1 cellular context compared by ENCODE assay signal in the genomic region with DNA sequence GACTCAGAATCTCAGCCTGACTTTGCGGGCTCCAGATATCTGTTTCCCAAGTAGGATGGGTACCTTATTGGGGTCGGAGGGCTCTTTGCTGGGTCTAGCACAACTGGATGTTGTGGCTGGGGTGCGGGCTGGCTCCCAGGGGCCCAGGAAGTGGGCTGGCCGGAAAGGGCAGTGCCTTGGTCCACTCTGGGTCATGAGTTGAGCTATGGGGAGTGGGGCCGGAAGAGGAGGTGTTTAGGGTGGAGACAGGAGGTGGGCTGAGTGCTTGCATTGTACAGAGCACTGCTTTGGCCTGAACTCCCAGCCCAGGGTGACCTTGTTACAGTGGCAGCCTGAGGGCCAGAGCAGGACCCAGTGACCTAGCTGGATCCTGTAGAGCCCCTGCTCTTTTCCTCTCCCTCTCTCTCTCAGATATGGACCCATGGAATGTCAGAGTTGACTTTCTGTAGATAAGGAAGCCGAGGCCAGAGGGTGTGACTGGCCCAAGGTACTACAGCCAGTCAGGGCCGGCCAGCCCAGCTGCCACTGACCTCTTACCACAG.
A peak's percentile ranks its signal among the peaks of the same experiment; 100 is the strongest.
TF ChIP-seq lines count a peak whose summit lies in the region.

No MANE protein-coding gene starts in this region.

TF ChIP-seq in K562, 482 proteins besides CTCF, POLR2A, EP300 and RAD21 (continues in another document):
- no peak for TF ChIP-seq CHD2 (IDR thresholded peaks at IDR 0.05; ENCODE audit: low read depth, low read length)
- no peak for TF ChIP-seq NR2F6 (CRISPR knock-in tag; IDR thresholded peaks at IDR 0.05)
- TF ChIP-seq, protein P1, sequence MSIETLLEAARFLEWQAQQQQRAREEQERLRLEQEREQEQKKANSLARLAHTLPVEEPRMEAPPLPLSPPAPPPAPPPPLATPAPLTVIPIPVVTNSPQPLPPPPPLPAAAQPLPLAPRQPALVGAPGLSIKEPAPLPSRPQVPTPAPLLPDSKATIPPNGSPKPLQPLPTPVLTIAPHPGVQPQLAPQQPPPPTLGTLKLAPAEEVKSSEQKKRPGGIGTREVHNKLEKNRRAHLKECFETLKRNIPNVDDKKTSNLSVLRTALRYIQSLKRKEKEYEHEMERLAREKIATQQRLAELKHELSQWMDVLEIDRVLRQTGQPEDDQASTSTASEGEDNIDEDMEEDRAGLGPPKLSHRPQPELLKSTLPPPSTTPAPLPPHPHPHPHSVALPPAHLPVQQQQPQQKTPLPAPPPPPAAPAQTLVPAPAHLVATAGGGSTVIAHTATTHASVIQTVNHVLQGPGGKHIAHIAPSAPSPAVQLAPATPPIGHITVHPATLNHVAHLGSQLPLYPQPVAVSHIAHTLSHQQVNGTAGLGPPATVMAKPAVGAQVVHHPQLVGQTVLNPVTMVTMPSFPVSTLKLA (conservative IDR thresholded peaks at IDR 0.05), result no peak
- no peak for TF ChIP-seq MYC (IDR thresholded peaks at IDR 0.05; ENCODE audit: low read depth, low read length)
- TF ChIP-seq MYC (CRISPR knock-in tag; IDR thresholded peaks at IDR 0.05; ENCODE audit: borderline replicate concordance, low read depth), result no peak
- no peak for TF ChIP-seq KAT2B (IDR thresholded peaks at IDR 0.05; ENCODE audit: low read depth, low read length)
- no peak for TF ChIP-seq HDAC6 (IDR thresholded peaks at IDR 0.05; ENCODE audit: low read depth, low read length)
- TF ChIP-seq ZNF785 (CRISPR knock-in tag; IDR thresholded peaks at IDR 0.05), result no peak
- TF ChIP-seq CCNT2 (IDR thresholded peaks at IDR 0.05; ENCODE audit: borderline replicate concordance, extremely low read depth, insufficient read length, low read depth, low read length), result peak; percentile 1
- no peak for TF ChIP-seq BMI1 (IDR thresholded peaks at IDR 0.05; ENCODE audit: low read length)
- no peak for TF ChIP-seq CHD1 (IDR thresholded peaks at IDR 0.05; ENCODE audit: low read length)
- TF ChIP-seq, protein P2, sequence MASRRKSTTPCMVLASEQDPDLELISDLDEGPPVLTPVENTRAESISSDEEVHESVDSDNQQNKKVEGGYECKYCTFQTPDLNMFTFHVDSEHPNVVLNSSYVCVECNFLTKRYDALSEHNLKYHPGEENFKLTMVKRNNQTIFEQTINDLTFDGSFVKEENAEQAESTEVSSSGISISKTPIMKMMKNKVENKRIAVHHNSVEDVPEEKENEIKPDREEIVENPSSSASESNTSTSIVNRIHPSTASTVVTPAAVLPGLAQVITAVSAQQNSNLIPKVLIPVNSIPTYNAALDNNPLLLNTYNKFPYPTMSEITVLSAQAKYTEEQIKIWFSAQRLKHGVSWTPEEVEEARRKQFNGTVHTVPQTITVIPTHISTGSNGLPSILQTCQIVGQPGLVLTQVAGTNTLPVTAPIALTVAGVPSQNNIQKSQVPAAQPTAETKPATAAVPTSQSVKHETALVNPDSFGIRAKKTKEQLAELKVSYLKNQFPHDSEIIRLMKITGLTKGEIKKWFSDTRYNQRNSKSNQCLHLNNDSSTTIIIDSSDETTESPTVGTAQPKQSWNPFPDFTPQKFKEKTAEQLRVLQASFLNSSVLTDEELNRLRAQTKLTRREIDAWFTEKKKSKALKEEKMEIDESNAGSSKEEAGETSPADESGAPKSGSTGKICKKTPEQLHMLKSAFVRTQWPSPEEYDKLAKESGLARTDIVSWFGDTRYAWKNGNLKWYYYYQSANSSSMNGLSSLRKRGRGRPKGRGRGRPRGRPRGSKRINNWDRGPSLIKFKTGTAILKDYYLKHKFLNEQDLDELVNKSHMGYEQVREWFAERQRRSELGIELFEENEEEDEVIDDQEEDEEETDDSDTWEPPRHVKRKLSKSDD (conservative IDR thresholded peaks at IDR 0.05; ENCODE audit: low read length), result no peak
- TF ChIP-seq, protein P3, sequence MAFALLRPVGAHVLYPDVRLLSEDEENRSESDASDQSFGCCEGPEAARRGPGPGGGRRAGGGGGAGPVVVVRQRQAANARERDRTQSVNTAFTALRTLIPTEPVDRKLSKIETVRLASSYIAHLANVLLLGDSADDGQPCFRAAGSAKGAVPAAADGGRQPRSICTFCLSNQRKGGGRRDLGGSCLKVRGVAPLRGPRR (CRISPR knock-in tag; IDR thresholded peaks at IDR 0.05), result no peak
- TF ChIP-seq ZNF140 (CRISPR knock-in tag; IDR thresholded peaks at IDR 0.05), result no peak
- TF ChIP-seq ZNF79 (CRISPR knock-in tag; IDR thresholded peaks at IDR 0.05; ENCODE audit: low read depth), result no peak
- TF ChIP-seq, protein P4, sequence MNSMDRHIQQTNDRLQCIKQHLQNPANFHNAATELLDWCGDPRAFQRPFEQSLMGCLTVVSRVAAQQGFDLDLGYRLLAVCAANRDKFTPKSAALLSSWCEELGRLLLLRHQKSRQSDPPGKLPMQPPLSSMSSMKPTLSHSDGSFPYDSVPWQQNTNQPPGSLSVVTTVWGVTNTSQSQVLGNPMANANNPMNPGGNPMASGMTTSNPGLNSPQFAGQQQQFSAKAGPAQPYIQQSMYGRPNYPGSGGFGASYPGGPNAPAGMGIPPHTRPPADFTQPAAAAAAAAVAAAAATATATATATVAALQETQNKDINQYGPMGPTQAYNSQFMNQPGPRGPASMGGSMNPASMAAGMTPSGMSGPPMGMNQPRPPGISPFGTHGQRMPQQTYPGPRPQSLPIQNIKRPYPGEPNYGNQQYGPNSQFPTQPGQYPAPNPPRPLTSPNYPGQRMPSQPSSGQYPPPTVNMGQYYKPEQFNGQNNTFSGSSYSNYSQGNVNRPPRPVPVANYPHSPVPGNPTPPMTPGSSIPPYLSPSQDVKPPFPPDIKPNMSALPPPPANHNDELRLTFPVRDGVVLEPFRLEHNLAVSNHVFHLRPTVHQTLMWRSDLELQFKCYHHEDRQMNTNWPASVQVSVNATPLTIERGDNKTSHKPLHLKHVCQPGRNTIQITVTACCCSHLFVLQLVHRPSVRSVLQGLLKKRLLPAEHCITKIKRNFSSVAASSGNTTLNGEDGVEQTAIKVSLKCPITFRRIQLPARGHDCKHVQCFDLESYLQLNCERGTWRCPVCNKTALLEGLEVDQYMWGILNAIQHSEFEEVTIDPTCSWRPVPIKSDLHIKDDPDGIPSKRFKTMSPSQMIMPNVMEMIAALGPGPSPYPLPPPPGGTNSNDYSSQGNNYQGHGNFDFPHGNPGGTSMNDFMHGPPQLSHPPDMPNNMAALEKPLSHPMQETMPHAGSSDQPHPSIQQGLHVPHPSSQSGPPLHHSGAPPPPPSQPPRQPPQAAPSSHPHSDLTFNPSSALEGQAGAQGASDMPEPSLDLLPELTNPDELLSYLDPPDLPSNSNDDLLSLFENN (IDR thresholded peaks at IDR 0.05; ENCODE audit: low read depth in 2 of 2, low read length in 2 of 2), result no peak
- no peak for TF ChIP-seq SRSF3 (IDR thresholded peaks at IDR 0.05; ENCODE audit: insufficient read depth, low read length)
- no peak for TF ChIP-seq CBFA2T2 (conservative IDR thresholded peaks at IDR 0.05)
- no peak for TF ChIP-seq TBL1XR1 (IDR thresholded peaks at IDR 0.05; ENCODE audit: low read length in 2 of 2)
- peak; percentile 65; the same call in 1 of the 2 replicates for TF ChIP-seq ETV1 (tag; conservative IDR thresholded peaks at IDR 0.05; ENCODE audit: low read depth)
- TF ChIP-seq, protein P5, sequence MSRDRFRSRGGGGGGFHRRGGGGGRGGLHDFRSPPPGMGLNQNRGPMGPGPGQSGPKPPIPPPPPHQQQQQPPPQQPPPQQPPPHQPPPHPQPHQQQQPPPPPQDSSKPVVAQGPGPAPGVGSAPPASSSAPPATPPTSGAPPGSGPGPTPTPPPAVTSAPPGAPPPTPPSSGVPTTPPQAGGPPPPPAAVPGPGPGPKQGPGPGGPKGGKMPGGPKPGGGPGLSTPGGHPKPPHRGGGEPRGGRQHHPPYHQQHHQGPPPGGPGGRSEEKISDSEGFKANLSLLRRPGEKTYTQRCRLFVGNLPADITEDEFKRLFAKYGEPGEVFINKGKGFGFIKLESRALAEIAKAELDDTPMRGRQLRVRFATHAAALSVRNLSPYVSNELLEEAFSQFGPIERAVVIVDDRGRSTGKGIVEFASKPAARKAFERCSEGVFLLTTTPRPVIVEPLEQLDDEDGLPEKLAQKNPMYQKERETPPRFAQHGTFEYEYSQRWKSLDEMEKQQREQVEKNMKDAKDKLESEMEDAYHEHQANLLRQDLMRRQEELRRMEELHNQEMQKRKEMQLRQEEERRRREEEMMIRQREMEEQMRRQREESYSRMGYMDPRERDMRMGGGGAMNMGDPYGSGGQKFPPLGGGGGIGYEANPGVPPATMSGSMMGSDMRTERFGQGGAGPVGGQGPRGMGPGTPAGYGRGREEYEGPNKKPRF (IDR thresholded peaks at IDR 0.05; ENCODE audit: low read depth, low read length), result no peak
- no peak for TF ChIP-seq ETS2 (tag; IDR thresholded peaks at IDR 0.05; ENCODE audit: borderline replicate concordance, poor library complexity, severe bottlenecking)
- TF ChIP-seq RBBP5 (IDR thresholded peaks at IDR 0.05; ENCODE audit: borderline replicate concordance, insufficient read depth, low read length, poor library complexity, severe bottlenecking), result no peak
- TF ChIP-seq NR2C1 (IDR thresholded peaks at IDR 0.05), result peak; percentile 55; the same call in 1 of the 2 replicates
- TF ChIP-seq NR2C1 (tag; IDR thresholded peaks at IDR 0.05), result peak; percentile 66
- no peak for TF ChIP-seq SP2 (IDR thresholded peaks at IDR 0.05; ENCODE audit: extremely low read depth, low read depth, low read length, poor library complexity, severe bottlenecking)
- no peak for TF ChIP-seq ATF1 (CRISPR knock-in tag; IDR thresholded peaks at IDR 0.05)
- TF ChIP-seq ATF1 (tag; IDR thresholded peaks at IDR 0.05), result peak; percentile 41; the same call in 1 of the 2 replicates
- TF ChIP-seq ZNF717 (CRISPR knock-in tag; IDR thresholded peaks at IDR 0.05), result no peak
- no peak for TF ChIP-seq SMARCC2 (IDR thresholded peaks at IDR 0.05; ENCODE audit: low read depth)
- TF ChIP-seq PRPF4 (IDR thresholded peaks at IDR 0.05; ENCODE audit: insufficient read depth, low read depth, low read length, poor library complexity, severe bottlenecking), result no peak
- TF ChIP-seq, protein P6, sequence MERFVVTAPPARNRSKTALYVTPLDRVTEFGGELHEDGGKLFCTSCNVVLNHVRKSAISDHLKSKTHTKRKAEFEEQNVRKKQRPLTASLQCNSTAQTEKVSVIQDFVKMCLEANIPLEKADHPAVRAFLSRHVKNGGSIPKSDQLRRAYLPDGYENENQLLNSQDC (CRISPR knock-in tag; IDR thresholded peaks at IDR 0.05), result no peak
- TF ChIP-seq HMGN3 (IDR thresholded peaks at IDR 0.05; ENCODE audit: borderline replicate concordance, extremely low read depth, insufficient read length, low read depth, low read length), result no peak
- no peak for TF ChIP-seq ZFX (CRISPR knock-in tag; IDR thresholded peaks at IDR 0.05)
- no peak for TF ChIP-seq MAFK (IDR thresholded peaks at IDR 0.05; ENCODE audit: low read length)
- TF ChIP-seq JUND (IDR thresholded peaks at IDR 0.05; ENCODE audit: borderline replicate concordance, low read depth, low read length), result no peak; the same call in 1 of the 2 replicates
- TF ChIP-seq JUND (tag; IDR thresholded peaks at IDR 0.05; ENCODE audit: borderline replicate concordance, low read depth, low read length), result no peak
- no peak for TF ChIP-seq ZNF707 (CRISPR knock-in tag; conservative IDR thresholded peaks at IDR 0.05)
- no peak for TF ChIP-seq STAT5B (CRISPR knock-in tag; IDR thresholded peaks at IDR 0.05)
- no peak for TF ChIP-seq ZNF586 (CRISPR knock-in tag; conservative IDR thresholded peaks at IDR 0.05)
- no peak for TF ChIP-seq FUS (optimal IDR thresholded peaks at IDR 0.05; ENCODE audit: low read depth, low read length)
- no peak for TF ChIP-seq BRCA1 (IDR thresholded peaks at IDR 0.05)
- no peak for TF ChIP-seq BRCA1 (CRISPR knock-in tag; IDR thresholded peaks at IDR 0.05)
- TF ChIP-seq, protein P7, sequence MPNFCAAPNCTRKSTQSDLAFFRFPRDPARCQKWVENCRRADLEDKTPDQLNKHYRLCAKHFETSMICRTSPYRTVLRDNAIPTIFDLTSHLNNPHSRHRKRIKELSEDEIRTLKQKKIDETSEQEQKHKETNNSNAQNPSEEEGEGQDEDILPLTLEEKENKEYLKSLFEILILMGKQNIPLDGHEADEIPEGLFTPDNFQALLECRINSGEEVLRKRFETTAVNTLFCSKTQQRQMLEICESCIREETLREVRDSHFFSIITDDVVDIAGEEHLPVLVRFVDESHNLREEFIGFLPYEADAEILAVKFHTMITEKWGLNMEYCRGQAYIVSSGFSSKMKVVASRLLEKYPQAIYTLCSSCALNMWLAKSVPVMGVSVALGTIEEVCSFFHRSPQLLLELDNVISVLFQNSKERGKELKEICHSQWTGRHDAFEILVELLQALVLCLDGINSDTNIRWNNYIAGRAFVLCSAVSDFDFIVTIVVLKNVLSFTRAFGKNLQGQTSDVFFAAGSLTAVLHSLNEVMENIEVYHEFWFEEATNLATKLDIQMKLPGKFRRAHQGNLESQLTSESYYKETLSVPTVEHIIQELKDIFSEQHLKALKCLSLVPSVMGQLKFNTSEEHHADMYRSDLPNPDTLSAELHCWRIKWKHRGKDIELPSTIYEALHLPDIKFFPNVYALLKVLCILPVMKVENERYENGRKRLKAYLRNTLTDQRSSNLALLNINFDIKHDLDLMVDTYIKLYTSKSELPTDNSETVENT (CRISPR knock-in tag; IDR thresholded peaks at IDR 0.05), result no peak
- no peak for TF ChIP-seq SRSF7 (optimal IDR thresholded peaks at IDR 0.05; ENCODE audit: low read depth, low read length)
- TF ChIP-seq, protein P8, sequence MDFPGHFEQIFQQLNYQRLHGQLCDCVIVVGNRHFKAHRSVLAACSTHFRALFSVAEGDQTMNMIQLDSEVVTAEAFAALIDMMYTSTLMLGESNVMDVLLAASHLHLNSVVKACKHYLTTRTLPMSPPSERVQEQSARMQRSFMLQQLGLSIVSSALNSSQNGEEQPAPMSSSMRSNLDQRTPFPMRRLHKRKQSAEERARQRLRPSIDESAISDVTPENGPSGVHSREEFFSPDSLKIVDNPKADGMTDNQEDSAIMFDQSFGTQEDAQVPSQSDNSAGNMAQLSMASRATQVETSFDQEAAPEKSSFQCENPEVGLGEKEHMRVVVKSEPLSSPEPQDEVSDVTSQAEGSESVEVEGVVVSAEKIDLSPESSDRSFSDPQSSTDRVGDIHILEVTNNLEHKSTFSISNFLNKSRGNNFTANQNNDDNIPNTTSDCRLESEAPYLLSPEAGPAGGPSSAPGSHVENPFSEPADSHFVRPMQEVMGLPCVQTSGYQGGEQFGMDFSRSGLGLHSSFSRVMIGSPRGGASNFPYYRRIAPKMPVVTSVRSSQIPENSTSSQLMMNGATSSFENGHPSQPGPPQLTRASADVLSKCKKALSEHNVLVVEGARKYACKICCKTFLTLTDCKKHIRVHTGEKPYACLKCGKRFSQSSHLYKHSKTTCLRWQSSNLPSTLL (IDR thresholded peaks at IDR 0.05), result no peak
- TF ChIP-seq ZNF75A (CRISPR knock-in tag; IDR thresholded peaks at IDR 0.05), result no peak
- no peak for TF ChIP-seq ZNF354B (CRISPR knock-in tag; IDR thresholded peaks at IDR 0.05)
- no peak for TF ChIP-seq ZNF444 (CRISPR knock-in tag; IDR thresholded peaks at IDR 0.05)
- no peak for TF ChIP-seq EHMT2 (IDR thresholded peaks at IDR 0.05)
- TF ChIP-seq JUN (IDR thresholded peaks at IDR 0.05; ENCODE audit: borderline replicate concordance, low read depth, low read length), result no peak
- TF ChIP-seq JUN (CRISPR knock-in tag; IDR thresholded peaks at IDR 0.05; ENCODE audit: borderline replicate concordance), result no peak
- TF ChIP-seq GTF2E2 (tag; IDR thresholded peaks at IDR 0.05), result no peak
- no peak for TF ChIP-seq HNRNPK (IDR thresholded peaks at IDR 0.05; ENCODE audit: low read depth, low read length, poor library complexity, severe bottlenecking)
- TF ChIP-seq ZKSCAN8 (CRISPR knock-in tag; IDR thresholded peaks at IDR 0.05), result no peak
- TF ChIP-seq ZSCAN29 (IDR thresholded peaks at IDR 0.05), result no peak
- TF ChIP-seq ZNF551 (CRISPR knock-in tag; IDR thresholded peaks at IDR 0.05), result no peak
